ENCODE assay signal across 9 cellular contexts in the genomic region with DNA sequence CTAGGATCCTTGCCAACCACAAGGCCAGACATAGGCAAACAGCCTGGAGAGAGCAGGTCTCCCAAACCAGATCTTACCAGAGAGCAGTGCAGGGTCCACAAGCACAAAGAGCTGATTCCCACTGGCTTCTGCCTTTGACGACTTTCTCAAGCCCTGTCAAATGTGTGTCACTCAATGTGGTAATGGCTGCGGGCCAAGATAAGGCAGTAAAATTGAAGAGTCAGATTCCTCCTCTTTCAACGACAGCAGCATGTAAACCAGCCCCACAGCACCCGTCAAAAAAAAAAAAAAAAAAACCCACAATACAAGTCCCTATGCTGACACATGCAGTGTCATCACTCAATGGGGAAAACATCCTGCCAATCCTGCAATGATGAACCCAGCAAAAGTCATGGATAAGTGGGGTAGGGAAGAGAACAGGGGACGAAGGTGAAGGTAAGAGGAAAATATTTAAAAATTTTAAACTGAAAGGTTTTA. TPM values are rescaled to one million over a fixed set of nuclear protein-coding genes. Genes with fewer than 3 reads are reported as not detected.
A peak's percentile ranks its signal among the peaks of the same experiment; 100 is the strongest.
DNase-seq lines count a peak whose midpoint lies in the region; ATAC-seq and TF ChIP-seq lines count a peak whose summit lies in the region.
"Had no signal": no experiment of that assay in that cellular context is flagged by ENCODE, and none has a peak within 500 bp of the region (broad histone marks: within the 10 kb centered on the region; RNA-seq: fewer than 3 reads in every experiment).

A gene with protein sequence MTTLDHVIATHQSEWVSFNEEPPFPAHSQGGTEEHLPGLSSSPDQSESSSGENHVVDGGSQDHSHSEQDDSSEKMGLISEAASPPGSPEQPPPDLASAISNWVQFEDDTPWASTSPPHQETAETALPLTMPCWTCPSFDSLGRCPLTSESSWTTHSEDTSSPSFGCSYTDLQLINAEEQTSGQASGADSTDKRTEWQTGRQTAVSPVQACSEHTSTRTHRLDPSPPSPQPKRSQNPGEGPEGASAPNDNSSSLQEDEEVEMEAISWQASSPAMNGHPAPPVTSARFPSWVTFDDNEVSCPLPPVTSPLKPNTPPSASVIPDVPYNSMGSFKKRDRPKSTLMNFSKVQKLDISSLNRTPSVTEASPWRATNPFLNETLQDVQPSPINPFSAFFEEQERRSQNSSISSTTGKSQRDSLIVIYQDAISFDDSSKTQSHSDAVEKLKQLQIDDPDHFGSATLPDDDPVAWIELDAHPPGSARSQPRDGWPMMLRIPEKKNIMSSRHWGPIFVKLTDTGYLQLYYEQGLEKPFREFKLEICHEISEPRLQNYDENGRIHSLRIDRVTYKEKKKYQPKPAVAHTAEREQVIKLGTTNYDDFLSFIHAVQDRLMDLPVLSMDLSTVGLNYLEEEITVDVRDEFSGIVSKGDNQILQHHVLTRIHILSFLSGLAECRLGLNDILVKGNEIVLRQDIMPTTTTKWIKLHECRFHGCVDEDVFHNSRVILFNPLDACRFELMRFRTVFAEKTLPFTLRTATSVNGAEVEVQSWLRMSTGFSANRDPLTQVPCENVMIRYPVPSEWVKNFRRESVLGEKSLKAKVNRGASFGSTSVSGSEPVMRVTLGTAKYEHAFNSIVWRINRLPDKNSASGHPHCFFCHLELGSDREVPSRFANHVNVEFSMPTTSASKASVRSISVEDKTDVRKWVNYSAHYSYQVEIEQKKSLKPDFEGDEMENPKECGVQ (minus strand): TSS at position 123 of the 477 bp plus-strand sequence. CDS start 1,942 bp downstream, outside the sequence.

- H3K79me1 ChIP-seq in neuronal stem cell (ENCODE audit: low read depth, low read length) = peaks cover 2% of the 10 kb centered on the region

- no peaks in the 10 kb centered on the region for H3K27me3 ChIP-seq in neuronal stem cell (ENCODE audit: control insufficient read depth in 3 of 3, insufficient read depth in 3 of 3, low read depth in 1 of 3, low read length in 3 of 3)
- H3K27me3 ChIP-seq: pancreas had no signal

- peaks cover 2 to 16% of the 10 kb centered on the region in 2 donors for H3K4me1 ChIP-seq in neuronal stem cell (ENCODE audit: control insufficient read depth in 2 of 2, insufficient read depth in 1 of 2, low read depth in 1 of 2, low read length in 2 of 2)
- H3K4me1 ChIP-seq: pancreas had no signal

- no peak within 1 kb of the TSS for H2AFZ ChIP-seq in neuronal stem cell (ENCODE audit: low read length)

- H3K18ac ChIP-seq in neuronal stem cell (ENCODE audit: low read length) = no peak within 1 kb of the TSS

- H3K4ac ChIP-seq in neuronal stem cell (ENCODE audit: low read length) = no peak within 1 kb of the TSS

- H3K36me3 ChIP-seq in neuronal stem cell (replicated peaks in 1 of 2; ENCODE audit: control insufficient read depth in 2 of 2, insufficient read depth in 2 of 2, low read length in 2 of 2) = peaks cover 7 to 31% of the 10 kb centered on the region in 2 donors
- H3K36me3 ChIP-seq: pancreas had no signal

- no peak within 1 kb of the TSS for H2BK5ac ChIP-seq in neuronal stem cell (ENCODE audit: low read length)

- WGBS in neuronal stem cell (ENCODE audit: extremely low coverage in 2 of 2, insufficient read length in 2 of 2, insufficient replicate concordance in 1 of 2), 2 donors = 100% methylated on average over 1 of the region's 5 CpGs; no CpG with 5 or more reads in 1 of the 2 donors

- no peak within 1 kb of the TSS for H2AK5ac ChIP-seq in neuronal stem cell (ENCODE audit: low read depth, low read length)

- no peak within 1 kb of the TSS for H2BK120ac ChIP-seq in neuronal stem cell (ENCODE audit: low read depth, low read length)

- no peaks in the 10 kb centered on the region for H3K27me3 Mint-ChIP-seq in endothelial cell (ENCODE audit: unreplicated experiment)

- H3K9me3 ChIP-seq in neuronal stem cell (replicated peaks in 1 of 2; ENCODE audit: control insufficient read depth in 2 of 2, insufficient read depth in 1 of 2, low read depth in 1 of 2, low read length in 2 of 2) = peaks cover 0 to 10% of the 10 kb centered on the region in 2 donors
- H3K9me3 ChIP-seq: pancreas had no signal

- no peak within 1 kb of the TSS for H3K23ac ChIP-seq in neuronal stem cell (ENCODE audit: low read depth, low read length, poor library complexity)

- H3K9ac ChIP-seq in neuronal stem cell (ENCODE audit: low read depth, low read length, poor library complexity) = no peak within 1 kb of the TSS

- ATAC-seq in HG03469 (IDR thresholded peaks at IDR 0.05; ENCODE audit: unreplicated experiment) (no peak), GM21390 (IDR thresholded peaks at IDR 0.05; ENCODE audit: unreplicated experiment) (no peak)

- H3K9me3 Mint-ChIP-seq in endothelial cell (ENCODE audit: unreplicated experiment) = no peaks in the 10 kb centered on the region

- H3K4me3 Mint-ChIP-seq in endothelial cell (ENCODE audit: unreplicated experiment) = no peak within 1 kb of the TSS

- no peak within 1 kb of the TSS for H3K27ac ChIP-seq in neuronal stem cell (replicated peaks; ENCODE audit: low read length)
- H3K27ac ChIP-seq: pancreas had no signal

- no peak within 1 kb of the TSS for H3K4me3 ChIP-seq in neuronal stem cell (ENCODE audit: low read length in 2 of 2)
- H3K4me3 ChIP-seq: pancreas had no signal

- no peak within 1 kb of the TSS for H4K8ac ChIP-seq in neuronal stem cell (ENCODE audit: low read depth, low read length)

- H3K27ac Mint-ChIP-seq in endothelial cell (ENCODE audit: unreplicated experiment) = peak within 1 kb of the TSS; percentile 70

- H4K91ac ChIP-seq in neuronal stem cell (ENCODE audit: low read depth, low read length, poor library complexity) = no peak within 1 kb of the TSS

- DNase-seq in stimulated activated CD4-positive, alpha-beta T cell treated with anti-CD3 and anti-CD28 coated beads, Interleukin-1b, Interleukin-23, amount 100 ng/mL, for 48 hours = peak; percentile 50
- DNase-seq in stimulated activated CD4-positive, alpha-beta T cell treated with anti-CD3 and anti-CD28 coated beads, Interleukin-12 subunit alpha, Interleukin-12 subunit beta, amount 100 ng/mL, for 4 hours = no peak
- peak; percentile 94 for DNase-seq in OCI-M1 (lab: John Stamatoyannopoulos, UW)
- DNase-seq in endothelial cell (ENCODE audit: low spot score) = no peak
- no peak for DNase-seq in occipital lobe (lab: John Stamatoyannopoulos, UW)
- no peak for DNase-seq in neuronal stem cell (ENCODE audit: low spot score)

- no peak within 1 kb of the TSS for H3K14ac ChIP-seq in neuronal stem cell (ENCODE audit: low read length)

- H2BK12ac ChIP-seq in neuronal stem cell (ENCODE audit: low read length) = no peak within 1 kb of the TSS

- H2BK15ac ChIP-seq in neuronal stem cell (ENCODE audit: low read length) = no peak within 1 kb of the TSS

- H3K4me2 ChIP-seq in neuronal stem cell (ENCODE audit: insufficient read depth, low read length, poor library complexity, severe bottlenecking) = no peak within 1 kb of the TSS

- H3K4me1 Mint-ChIP-seq in endothelial cell (ENCODE audit: unreplicated experiment) = peaks cover 3% of the 10 kb centered on the region

- no peaks in the 10 kb centered on the region for H3K36me3 Mint-ChIP-seq in endothelial cell (ENCODE audit: low read depth, unreplicated experiment)

- no peak for TF ChIP-seq CTCF in endothelial cell (IDR thresholded peaks at IDR 0.05; ENCODE audit: unreplicated experiment)

RNA-seq across cellular contexts. Expression of the gene that starts here (rescaled TPM):
- 66.8 TPM for total RNA-seq in endothelial cell (ENCODE audit: unreplicated experiment)
- 38.8 TPM for total RNA-seq in occipital lobe
- polyA plus RNA-seq in neuronal stem cell (2013, experiment 1 of 2) = 4.6 TPM
- 4.7 TPM for polyA plus RNA-seq in neuronal stem cell (2013, experiment 2 of 2)

Comparison
In these comparisons a context has a peak if more than half of its experiments do, and no peak if none do; other contexts are left out.
1. DNase-seq: peak in stimulated activated CD4-positive, alpha-beta T cell treated with anti-CD3 and anti-CD28 coated beads, Interleukin-1b, Interleukin-23, amount 100 ng/mL, for 48 hours (single experiment) and OCI-M1 (single experiment); none in stimulated activated CD4-positive, alpha-beta T cell treated with anti-CD3 and anti-CD28 coated beads, Interleukin-12 subunit alpha, Interleukin-12 subunit beta, amount 100 ng/mL, for 4 hours (single experiment), endothelial cell (single experiment), occipital lobe (single experiment) and neuronal stem cell (single experiment).